Comparison of ENCODE assay signal across 8 cellular contexts in the genomic region with DNA sequence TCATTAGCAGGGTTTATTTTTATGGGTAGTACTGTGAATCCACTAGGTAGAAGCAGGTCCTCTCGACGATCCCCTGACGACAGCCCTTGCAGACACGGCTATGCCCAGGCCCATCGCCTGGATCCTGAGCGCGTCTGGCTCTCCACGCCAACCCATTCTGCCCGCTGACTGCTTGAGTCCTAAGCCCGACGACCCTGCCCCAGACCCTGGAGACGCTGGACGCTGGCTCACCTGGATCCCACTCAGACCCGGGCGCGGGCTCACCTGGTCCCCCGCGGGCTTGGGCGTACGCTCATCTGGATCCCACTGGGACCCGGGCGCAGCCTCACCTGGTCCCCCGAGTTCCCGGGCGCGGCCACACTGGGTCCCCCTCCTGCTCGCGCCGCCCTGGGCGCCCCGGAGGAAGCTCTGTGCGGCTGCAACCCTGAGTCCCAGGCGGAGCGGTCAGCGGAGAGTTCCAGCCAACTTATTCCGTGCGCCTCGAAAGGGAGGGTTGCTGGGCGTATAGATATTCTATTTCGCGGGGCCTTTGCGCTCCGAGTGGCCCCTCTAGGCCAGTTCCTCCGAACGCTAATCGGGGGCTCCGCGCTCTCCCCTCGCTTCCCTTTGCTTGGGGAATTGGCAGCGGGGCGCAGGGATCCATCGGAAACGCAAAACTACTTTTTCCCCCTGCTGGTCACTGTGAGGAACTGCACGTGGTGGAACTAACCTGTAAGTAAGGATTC.
DNase-seq lines count a peak whose midpoint lies in the region; ATAC-seq and TF ChIP-seq lines count a peak whose summit lies in the region.

No MANE protein-coding gene starts in this region.

- H3K27me3 Mint-ChIP-seq in activated naive CD4-positive, alpha-beta T cell treated with anti-CD3 and anti-CD28 coated beads, Interleukin-2, amount 10 ng/mL, durations not matched to agents 7 days and 5 days: peaks cover 23% of the 10 kb centered on the region

- H3K4me1 ChIP-seq in tibial nerve: peaks cover 0 to 6% (median 0%) of the 10 kb centered on the region in 4 donors

- no peaks in the 10 kb centered on the region for H3K36me3 Mint-ChIP-seq in activated naive CD4-positive, alpha-beta T cell treated with anti-CD3 and anti-CD28 coated beads, Interleukin-2, amount 10 ng/mL, durations not matched to agents 7 days and 5 days

- no peak overlapping the region for H3K27ac Mint-ChIP-seq in activated naive CD4-positive, alpha-beta T cell treated with anti-CD3 and anti-CD28 coated beads, Interleukin-2, amount 10 ng/mL, durations not matched to agents 7 days and 5 days

- no peaks in the 10 kb centered on the region for H3K9me3 Mint-ChIP-seq in activated naive CD4-positive, alpha-beta T cell treated with anti-CD3 and anti-CD28 coated beads, Interleukin-2, amount 10 ng/mL, durations not matched to agents 7 days and 5 days

- H3K27me3 ChIP-seq in tibial nerve: no peaks in the 10 kb centered on the region

- H3K36me3 ChIP-seq in tibial nerve: no peaks in the 10 kb centered on the region

- in situ Hi-C loops in ACHN (cut with HindIII; ENCODE audit: low pct_ligation_motif_present, low pct_unique_long_range_greater_than_20kb, low sequenced_read_pairs): no loop called here

- H3K4me1 Mint-ChIP-seq in activated naive CD4-positive, alpha-beta T cell treated with anti-CD3 and anti-CD28 coated beads, Interleukin-2, amount 10 ng/mL, durations not matched to agents 7 days and 5 days: peaks cover 3% of the 10 kb centered on the region

- peak; percentile 83 to 97 (median 88) for TF ChIP-seq CTCF in tibial nerve (IDR thresholded peaks at IDR 0.05)

- no peak overlapping the region for H3K27ac ChIP-seq in tibial nerve

- no peak overlapping the region for H3K4me3 ChIP-seq in Jurkat, Clone E6-1 (ENCODE audit: low read length)
- H3K4me3 ChIP-seq in tibial nerve: peak overlapping the region; percentile 37 to 55 (median 46)

- ATAC-seq in GM18867 (IDR thresholded peaks at IDR 0.05; ENCODE audit: unreplicated experiment): peak; percentile 53

- H3K9me3 ChIP-seq in tibial nerve: no peaks in the 10 kb centered on the region

- no peak for TF ChIP-seq EP300 in tibial nerve (IDR thresholded peaks at IDR 0.05)

- whole genome bisulfite sequencing in tibial nerve, 2 donors: 3 to 6% methylated on average over 31 to 38 of the region's 54 CpGs

- CTCF ChIA-PET in activated naive CD4-positive, alpha-beta T cell treated with anti-CD3 and anti-CD28 coated beads, Interleukin-2, amount 10 ng/mL, durations not matched to agents 7 days and 5 days (lab: Charles Lee): interaction anchor here (0.6 to 2.4 kb wide), 11 partner anchors 12 to 477 kb away, joined by 3 to 13 read pairs (median 3); no protein-coding TSS in a partner anchor

- TF ChIP-seq POLR2A in tibial nerve (IDR thresholded peaks at IDR 0.05): no peak

- H3K4me3 Mint-ChIP-seq in activated naive CD4-positive, alpha-beta T cell treated with anti-CD3 and anti-CD28 coated beads, Interleukin-2, amount 10 ng/mL, durations not matched to agents 7 days and 5 days: peak overlapping the region; percentile 73

- DNase-seq in ACHN: peak; percentile 62
- peak; percentile 42 for DNase-seq in Jurkat, Clone E6-1 (ENCODE audit: low read depth, low spot score)
- peak; percentile 57 for DNase-seq in RPMI8226
- DNase-seq in activated naive CD4-positive, alpha-beta T cell treated with anti-CD3 and anti-CD28 coated beads, Interleukin-2, amount 10 ng/mL, durations not matched to agents 7 days and 5 days: peak; percentile 61
- peak; percentile 58 for DNase-seq in glomerular visceral epithelial cell (ENCODE audit: extremely low spot score)
- peak in 44 of 56 donors; percentile 4 to 69 (median 32) for DNase-seq in nucleus accumbens (lab: John Stamatoyannopoulos, UW)
- peak; percentile 33 to 58 for DNase-seq in tibial nerve (ENCODE audit: low spot score in 2 of 2)
